Comparison of ENCODE assay signal across 12 cellular contexts in genomic region chr17:78230996-78231931, GRCh38. TPM values are rescaled to one million over a fixed set of nuclear protein-coding genes. Genes with fewer than 3 reads are reported as not detected.
A peak's percentile ranks its signal among the peaks of the same experiment; 100 is the strongest.
DNase-seq lines count a peak whose midpoint lies in the region; ATAC-seq and TF ChIP-seq lines count a peak whose summit lies in the region.
"Had no signal": no experiment of that assay in that cellular context is flagged by ENCODE, and none has a peak within 500 bp of the region (broad histone marks: within the 10 kb centered on the region; RNA-seq: fewer than 3 reads in every experiment).

TMEM235 (plus strand) TSS chr17:78231631; CDS start chr17:78232024, 393 bp downstream.

- no peak within 1 kb of the TSS for H3K27ac Mint-ChIP-seq in WTC11
- H3K27ac Mint-ChIP-seq: immature natural killer cell had no signal

- no peaks in the 10 kb centered on the region for H3K9me3 ChIP-seq in HCT116 (ENCODE audit: control insufficient read depth in 1 of 2, insufficient read depth in 1 of 2, low read depth in 1 of 2, low read length in 2 of 2)
- H3K9me3 ChIP-seq in iPS-18a (ENCODE audit: control insufficient read depth, low read depth, low read length): no peaks in the 10 kb centered on the region
- H3K9me3 ChIP-seq in esophagus muscularis mucosa: no peaks in the 10 kb centered on the region

- H3K27me3 ChIP-seq in HCT116 (ENCODE audit: insufficient read depth, low read length) (no peaks in the 10 kb centered on the region), iPS-18a (ENCODE audit: control insufficient read depth, insufficient read depth, low read length) (peaks cover 28% of the 10 kb centered on the region), esophagus muscularis mucosa (peaks cover 0 to 39% (median 22%) of the 10 kb centered on the region in 4 donors)

- no peak within 1 kb of the TSS for H3K9ac ChIP-seq in HCT116 (ENCODE audit: low read length)
- H3K9ac ChIP-seq in iPS-18a (ENCODE audit: low read length): no peak within 1 kb of the TSS

- no peaks in the 10 kb centered on the region for H3K36me3 ChIP-seq in HCT116 (ENCODE audit: control insufficient read depth in 1 of 2, insufficient read depth in 2 of 2, low read length in 2 of 2)
- H3K36me3 ChIP-seq in iPS-18a (ENCODE audit: control insufficient read depth, low read depth, low read length): no peaks in the 10 kb centered on the region
- H3K36me3 ChIP-seq in esophagus muscularis mucosa: no peaks in the 10 kb centered on the region

- peaks cover 4% of the 10 kb centered on the region; the same call in 1 of the 2 replicates for H3K4me1 Mint-ChIP-seq in WTC11

- no peaks in the 10 kb centered on the region for H3K4me1 ChIP-seq in HCT116 (ENCODE audit: control insufficient read depth in 1 of 2, insufficient read depth in 2 of 2, low read length in 2 of 2)
- H3K4me1 ChIP-seq in iPS-18a (ENCODE audit: control insufficient read depth, low read depth, low read length): no peaks in the 10 kb centered on the region
- peaks cover 4 to 12% (median 10%) of the 10 kb centered on the region in 4 donors for H3K4me1 ChIP-seq in esophagus muscularis mucosa

- no peaks in the 10 kb centered on the region for H3K79me2 ChIP-seq in HCT116 (ENCODE audit: insufficient read depth, low read length)

- TF ChIP-seq EP300 in esophagus muscularis mucosa (IDR thresholded peaks at IDR 0.05): no peak

- intact Hi-C loops in HCT116 (cut with micrococcal nuclease): no loop called here
- intact Hi-C loops in esophagus muscularis mucosa (cut with DNase I): no loop called here

- ATAC-seq in HCT116 (peak; percentile 19; the same call in 1 of the 2 replicates), WTC11 (peak; percentile 15), GM19397 (IDR thresholded peaks at IDR 0.05; ENCODE audit: unreplicated experiment) (no peak)

- no peaks in the 10 kb centered on the region for H3K9me2 ChIP-seq in HCT116 (ENCODE audit: insufficient read depth)

- peak within 1 kb of the TSS; percentile 70 for H3K4me3 Mint-ChIP-seq in WTC11
- H3K4me3 Mint-ChIP-seq: immature natural killer cell had no signal

- TF ChIP-seq CTCF in HCT116 (IDR thresholded peaks at IDR 0.05 in 2 of 3, conservative IDR thresholded peaks at IDR 0.05 in 1 of 3; ENCODE audit: borderline replicate concordance in 1 of 3, insufficient read depth in 1 of 3, low read depth in 2 of 3, low read length in 2 of 3): no peak
- no peak for TF ChIP-seq CTCF in WTC11 (IDR thresholded peaks at IDR 0.05)
- no peak for TF ChIP-seq CTCF in retinal pigment epithelial cell (conservative IDR thresholded peaks at IDR 0.05; ENCODE audit: low read depth, low read length)
- no peak for TF ChIP-seq CTCF in esophagus muscularis mucosa (IDR thresholded peaks at IDR 0.05)

- H3K27ac ChIP-seq in HCT116 (ENCODE audit: low read depth, low read length) (no peak within 1 kb of the TSS; the same call in 1 of the 2 replicates), iPS-18a (ENCODE audit: low read length) (no peak within 1 kb of the TSS), esophagus muscularis mucosa (replicated peaks in 1 of 4) (no peak within 1 kb of the TSS)

- no peaks in the 10 kb centered on the region for H4K20me1 ChIP-seq in HCT116 (ENCODE audit: insufficient read depth)

- no peaks in the 10 kb centered on the region for H3K36me3 Mint-ChIP-seq in WTC11
- H3K36me3 Mint-ChIP-seq: immature natural killer cell had no signal

- DNase-seq in HCT116 (ENCODE audit: low read depth, low spot score) (no peak), WTC11 (ENCODE audit: low spot score) (no peak), retinal pigment epithelial cell (ENCODE audit: low read depth) (no peak), KBM-7 (no peak), esophagus muscularis mucosa (ENCODE audit: extremely low spot score) (no peak)
- DNase-seq: activated naive CD4-positive, alpha-beta T cell treated with Interleukin-2 at 50 U/mL for 16 hours; immature natural killer cell; NCI-H1436 treated with DMSO at 0.1 percent for 48 hours; NCI-H774; Right ventricle myocardium superior had no signal

- WGBS in esophagus muscularis mucosa: 61% methylated on average over 13 of the region's 51 CpGs

- in situ Hi-C loops in KBM-7 (cut with MboI; ENCODE audit: low pct_unique_long_range_greater_than_20kb, low sequenced_read_pairs): no loop called here

- CTCF ChIA-PET in HCT116 (lab: Charles Lee) (no interaction called here), WTC11 (lab: Charles Lee) (interaction anchor here (1.2 to 1.5 kb wide), 4 partner anchors 17 to 146 kb away, joined by 3 to 22 read pairs (median 5); no protein-coding TSS in a partner anchor)

- POLR2A ChIA-PET in HCT116 (lab: Charles Lee) (interaction anchor here (0.6 kb wide), 1 partner anchor 137 kb away, joined by 4 read pairs; no protein-coding TSS in a partner anchor), WTC11 (lab: Charles Lee) (no interaction called here)

- no TSS peak for BruUV-seq in HCT116 (replicated peaks; lab: Mats Ljungman, UMichigan)

- H3K27me3 Mint-ChIP-seq in WTC11 (ENCODE audit: low read depth): peaks cover 32% of the 10 kb centered on the region

- TF ChIP-seq POLR2A in HCT116 (IDR thresholded peaks at IDR 0.05; ENCODE audit: borderline replicate concordance, extremely low read depth, insufficient read depth, insufficient read length): no peak
- no peak for TF ChIP-seq POLR2A in esophagus muscularis mucosa (IDR thresholded peaks at IDR 0.05; ENCODE audit: low read depth)

- no peak within 1 kb of the TSS for H3K4me3 ChIP-seq in HCT116 (replicated peaks in 1 of 2; ENCODE audit: low read depth in 1 of 2, low read length in 2 of 2)
- H3K4me3 ChIP-seq in iPS-18a (ENCODE audit: low read length): peak within 1 kb of the TSS; percentile 64
- H3K4me3 ChIP-seq in retinal pigment epithelial cell (ENCODE audit: low read length): peak within 1 kb of the TSS; percentile 29
- H3K4me3 ChIP-seq in esophagus muscularis mucosa: peak within 1 kb of the TSS in 1 of 4 donors; percentile 20

- RAD21 ChIA-PET in HCT116 (lab: Charles Lee; ENCODE audit: low non-redundant PET in 1 of 2, low total read pairs in 2 of 2, uncharacterized antibody in 2 of 2, unreplicated experiment in 2 of 2): no interaction called here

- no peak for TF ChIP-seq RAD21 in HCT116 (IDR thresholded peaks at IDR 0.05; ENCODE audit: low read depth)

- no peaks in the 10 kb centered on the region for H3K9me3 Mint-ChIP-seq in WTC11
- H3K9me3 Mint-ChIP-seq: immature natural killer cell had no signal

- H3K4me2 ChIP-seq in HCT116 (ENCODE audit: low read length): no peak within 1 kb of the TSS

- no peak within 1 kb of the TSS for H2AFZ ChIP-seq in HCT116 (ENCODE audit: low read depth, low read length, poor library complexity, severe bottlenecking)

TF ChIP-seq in HCT116, 20 proteins besides CTCF, POLR2A, EP300 and RAD21:
- TF ChIP-seq SRF (IDR thresholded peaks at IDR 0.05; ENCODE audit: low read depth) (no peak), CEBPB (IDR thresholded peaks at IDR 0.05; ENCODE audit: low read depth) (no peak), ZFX (IDR thresholded peaks at IDR 0.05) (no peak), ZBTB33 (IDR thresholded peaks at IDR 0.05; ENCODE audit: extremely low read depth, insufficient replicate concordance, low read length) (no peak), SIN3A (IDR thresholded peaks at IDR 0.05; ENCODE audit: low read depth) (no peak)

TF ChIP-seq in WTC11, 78 proteins besides CTCF, POLR2A, EP300 and RAD21:
- TF ChIP-seq ZMAT4 (CRISPR knock-in tag; IDR thresholded peaks at IDR 0.05) (no peak), ZBTB21 (CRISPR knock-in tag; IDR thresholded peaks at IDR 0.05; ENCODE audit: borderline replicate concordance) (peak; percentile 51; the same call in 1 of the 2 replicates)
TF ChIP-seq in WTC11: peak in this region for 1.

RNA-seq across cellular contexts. Expression of gene TMEM235, which starts in this region (rescaled TPM):
- total RNA-seq in HCT116 (2021; ENCODE audit: unreplicated experiment) (not detected), WTC11 (2021) (0.24 to 0.41 TPM (median 0.27 TPM) in 3 replicates), esophagus muscularis mucosa (not detected)
- not detected in 2 replicates for polyA plus RNA-seq in HCT116 (2012)
- total RNA-seq: Right ventricle myocardium superior had no signal
- polyA plus RNA-seq: immature natural killer cell had no signal

Comparison
In these comparisons a context has a peak if more than half of its experiments do, and no peak if none do; other contexts are left out.
1. Peak in ATAC-seq in HCT116; RNA of the gene not detected or under 1 TPM.
2. Peak in ATAC-seq in WTC11; RNA of the gene not detected or under 1 TPM.
3. H3K4me3 ChIP-seq: peak in iPS-18a (single experiment) and retinal pigment epithelial cell (single experiment); none in HCT116 (0 of 2).